8 cellular contexts compared by ENCODE assay signal in genomic region chr4:76067652-76068286, GRCh38. TPM values are rescaled to one million over a fixed set of nuclear protein-coding genes. Genes with fewer than 3 reads are reported as not detected.
DNase-seq lines count a peak whose midpoint lies in the region; ATAC-seq and TF ChIP-seq lines count a peak whose summit lies in the region.

No MANE protein-coding gene starts in this region.

- intact Hi-C loops in left colon (cut with DNase I, micrococcal nuclease), result loop anchor here (2.0 to 5.0 kb wide), 2 partner anchors 70 to 71 kb away; no protein-coding TSS in a partner anchor

- TF ChIP-seq CTCF in GM12865 (IDR thresholded peaks at IDR 0.05; ENCODE audit: insufficient read depth, low read depth, low read length, missing control alignments), result peak; percentile 83

- DNase-seq in GM12865 (ENCODE audit: low read depth) (peak; percentile 81), NCI-H2227 (lab: John Stamatoyannopoulos, UW; ENCODE audit: unreplicated experiment) (peak; percentile 61), left colon (peak; percentile 56 to 87)
- DNase-seq in activated CD4-positive, CD25-positive, alpha-beta regulatory T cell treated with anti-CD3 and anti-CD28 coated beads, Interleukin-2, amount 50 U/mL, for 16 hours (ENCODE audit: low read depth, low spot score), result peak; percentile 54
- peak; percentile 54 for DNase-seq in central memory CD4-positive, alpha-beta T cell
- peak; percentile 66 for DNase-seq in stimulated activated CD4-positive, alpha-beta T cell treated with anti-CD3 and anti-CD28 coated beads, Interleukin-4, amount 100 ng/mL, for 1 hour

- peak; percentile 78 for ATAC-seq in HG02885 (IDR thresholded peaks at IDR 0.05; ENCODE audit: poor library complexity, unreplicated experiment)
- peak; percentile 91 for ATAC-seq in left colon
- ATAC-seq in HG02588 (IDR thresholded peaks at IDR 0.05; ENCODE audit: unreplicated experiment), result no peak

- no peak overlapping the region for H3K4me3 ChIP-seq in GM12865 (ENCODE audit: low read depth, low read length)

RNA-seq across cellular contexts. Expression of gene ART3, which starts 6.7 kb away (rescaled TPM):
- 1 to 10 TPM; 1.1 to 3.6 TPM for total RNA-seq in left colon

RNA-seq across cellular contexts. Expression of gene CXCL11, which starts 31.9 kb away (rescaled TPM):
- total RNA-seq in left colon, result under 1 TPM; 0.36 to 0.46 TPM

RNA-seq across cellular contexts. Expression of gene CXCL10, which starts 44.5 kb away (rescaled TPM):
- total RNA-seq in left colon, result 1 to 10 TPM; 2.5 to 3.2 TPM
